In genomic region chr1:50423670-50424000, GRCh38 we compare ENCODE assay signal across 9 cellular contexts. TPM values are rescaled to one million over a fixed set of nuclear protein-coding genes. Genes with fewer than 3 reads are reported as not detected.
A peak's percentile ranks its signal among the peaks of the same experiment; 100 is the strongest.
DNase-seq lines count a peak whose midpoint lies in the region; ATAC-seq and TF ChIP-seq lines count a peak whose summit lies in the region.
"Had no signal": no experiment of that assay in that cellular context is flagged by ENCODE, and none has a peak within 500 bp of the region (broad histone marks: within the 10 kb centered on the region; RNA-seq: fewer than 3 reads in every experiment).

No MANE protein-coding gene starts in this region.

- ATAC-seq in Right ventricle myocardium inferior = no peak
- ATAC-seq in WTC11 = peak; percentile 2
- no peak for ATAC-seq in upper lobe of right lung
- no peak for ATAC-seq in body of pancreas
- ATAC-seq in HG03460 (IDR thresholded peaks at IDR 0.05; ENCODE audit: unreplicated experiment) = no peak

- TF ChIP-seq CTCF in left ventricle myocardium inferior (IDR thresholded peaks at IDR 0.05; ENCODE audit: borderline replicate concordance) (no peak), WTC11 (IDR thresholded peaks at IDR 0.05) (no peak), upper lobe of right lung (IDR thresholded peaks at IDR 0.05) (no peak), body of pancreas (IDR thresholded peaks at IDR 0.05) (no peak)

- CTCF ChIA-PET in WTC11 (lab: Charles Lee) = interaction anchor here (2.1 to 3.8 kb wide), 2 partner anchors 8 to 181 kb away, joined by 8 to 16 read pairs; no protein-coding TSS in a partner anchor

- intact Hi-C loops in left ventricle myocardium inferior (cut with micrococcal nuclease) = no loop called here
- intact Hi-C loops in Right ventricle myocardium inferior (cut with DNase I) = no loop called here
- intact Hi-C loops in upper lobe of right lung (cut with DNase I) = no loop called here
- intact Hi-C loops in body of pancreas (cut with DNase I) = no loop called here

- DNase-seq in left ventricle myocardium inferior (no peak), Right ventricle myocardium inferior (ENCODE audit: missing footprints) (no peak), WTC11 (ENCODE audit: low spot score) (no peak), iPS-NIHi11 (ENCODE audit: low spot score) (peak; percentile 71), upper lobe of right lung (no peak), body of pancreas (no peak), NCI-H748 (lab: John Stamatoyannopoulos, UW; ENCODE audit: unreplicated experiment) (no peak)

- H3K27ac ChIP-seq in left ventricle myocardium inferior (replicated peaks) (no peak overlapping the region), upper lobe of right lung (no peak overlapping the region), body of pancreas (no peak overlapping the region)
- H3K27ac ChIP-seq: pancreas had no signal

- WGBS in body of pancreas, 2 donors = 7 to 9% methylated on average over 21 to 23 of the region's 23 CpGs

- peaks cover 71% of the 10 kb centered on the region for H3K4me1 ChIP-seq in left ventricle myocardium inferior
- peaks cover 43% of the 10 kb centered on the region for H3K4me1 ChIP-seq in upper lobe of right lung
- H3K4me1 ChIP-seq in body of pancreas = peaks cover 61% of the 10 kb centered on the region

- H3K27ac Mint-ChIP-seq in WTC11 = no peak overlapping the region

- peaks cover 7% of the 10 kb centered on the region for H3K36me3 Mint-ChIP-seq in WTC11

- POLR2A ChIA-PET in WTC11 (lab: Charles Lee) = no interaction called here

- H3K27me3 ChIP-seq in left ventricle myocardium inferior (ENCODE audit: low read depth) (peaks cover 100% of the 10 kb centered on the region), upper lobe of right lung (peaks cover 98% of the 10 kb centered on the region), body of pancreas (peaks cover 2 to 73% of the 10 kb centered on the region in 2 donors)

- H3K4me3 ChIP-seq in left ventricle myocardium inferior = peak overlapping the region; percentile 56
- H3K4me3 ChIP-seq in upper lobe of right lung = peak overlapping the region; percentile 39
- no peak overlapping the region for H3K4me3 ChIP-seq in body of pancreas

- H3K4me3 Mint-ChIP-seq in WTC11 = peak overlapping the region; percentile 75

- H3K9me3 Mint-ChIP-seq in WTC11 = no peaks in the 10 kb centered on the region

- peaks cover 97% of the 10 kb centered on the region for H3K27me3 Mint-ChIP-seq in WTC11 (ENCODE audit: low read depth)

- TF ChIP-seq POLR2A in body of pancreas (IDR thresholded peaks at IDR 0.05) = no peak

- H3K9me3 ChIP-seq in left ventricle myocardium inferior (replicated peaks) = no peaks in the 10 kb centered on the region
- no peaks in the 10 kb centered on the region for H3K9me3 ChIP-seq in upper lobe of right lung
- no peaks in the 10 kb centered on the region for H3K9me3 ChIP-seq in body of pancreas
- H3K9me3 ChIP-seq: pancreas had no signal

- H3K36me3 ChIP-seq in left ventricle myocardium inferior = no peaks in the 10 kb centered on the region
- H3K36me3 ChIP-seq in upper lobe of right lung = no peaks in the 10 kb centered on the region
- H3K36me3 ChIP-seq in body of pancreas (replicated peaks in 1 of 2; ENCODE audit: insufficient read depth in 1 of 2, low read depth in 2 of 2) = no peaks in the 10 kb centered on the region
- H3K36me3 ChIP-seq: pancreas had no signal

- H3K4me1 Mint-ChIP-seq in WTC11 = peaks cover 70% of the 10 kb centered on the region

TF ChIP-seq in WTC11, 78 proteins besides CTCF, POLR2A, EP300 and RAD21 (continues in another document):
- TF ChIP-seq, protein P1, sequence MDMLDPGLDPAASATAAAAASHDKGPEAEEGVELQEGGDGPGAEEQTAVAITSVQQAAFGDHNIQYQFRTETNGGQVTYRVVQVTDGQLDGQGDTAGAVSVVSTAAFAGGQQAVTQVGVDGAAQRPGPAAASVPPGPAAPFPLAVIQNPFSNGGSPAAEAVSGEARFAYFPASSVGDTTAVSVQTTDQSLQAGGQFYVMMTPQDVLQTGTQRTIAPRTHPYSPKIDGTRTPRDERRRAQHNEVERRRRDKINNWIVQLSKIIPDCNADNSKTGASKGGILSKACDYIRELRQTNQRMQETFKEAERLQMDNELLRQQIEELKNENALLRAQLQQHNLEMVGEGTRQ (CRISPR knock-in tag; IDR thresholded peaks at IDR 0.05) = no peak
- TF ChIP-seq TP53 (CRISPR knock-in tag; IDR thresholded peaks at IDR 0.05) (no peak), MYBL2 (CRISPR knock-in tag; IDR thresholded peaks at IDR 0.05) (no peak), NFE2L1 (CRISPR knock-in tag; IDR thresholded peaks at IDR 0.05) (no peak), ARID4B (CRISPR knock-in tag; IDR thresholded peaks at IDR 0.05; ENCODE audit: borderline replicate concordance) (no peak), ZNF423 (CRISPR knock-in tag; IDR thresholded peaks at IDR 0.05) (no peak), AR (CRISPR knock-in tag; IDR thresholded peaks at IDR 0.05) (no peak)
- TF ChIP-seq, protein P2, sequence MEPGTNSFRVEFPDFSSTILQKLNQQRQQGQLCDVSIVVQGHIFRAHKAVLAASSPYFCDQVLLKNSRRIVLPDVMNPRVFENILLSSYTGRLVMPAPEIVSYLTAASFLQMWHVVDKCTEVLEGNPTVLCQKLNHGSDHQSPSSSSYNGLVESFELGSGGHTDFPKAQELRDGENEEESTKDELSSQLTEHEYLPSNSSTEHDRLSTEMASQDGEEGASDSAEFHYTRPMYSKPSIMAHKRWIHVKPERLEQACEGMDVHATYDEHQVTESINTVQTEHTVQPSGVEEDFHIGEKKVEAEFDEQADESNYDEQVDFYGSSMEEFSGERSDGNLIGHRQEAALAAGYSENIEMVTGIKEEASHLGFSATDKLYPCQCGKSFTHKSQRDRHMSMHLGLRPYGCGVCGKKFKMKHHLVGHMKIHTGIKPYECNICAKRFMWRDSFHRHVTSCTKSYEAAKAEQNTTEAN (CRISPR knock-in tag; IDR thresholded peaks at IDR 0.05) = no peak
- TF ChIP-seq, protein P3, sequence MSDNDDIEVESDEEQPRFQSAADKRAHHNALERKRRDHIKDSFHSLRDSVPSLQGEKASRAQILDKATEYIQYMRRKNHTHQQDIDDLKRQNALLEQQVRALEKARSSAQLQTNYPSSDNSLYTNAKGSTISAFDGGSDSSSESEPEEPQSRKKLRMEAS (CRISPR knock-in tag; IDR thresholded peaks at IDR 0.05) = no peak

RNA-seq across cellular contexts. Expression of gene DMRTA2, which starts 0.4 kb away (rescaled TPM):
- total RNA-seq in left ventricle myocardium inferior (not detected), Right ventricle myocardium inferior (not detected), WTC11 (2021) (not detected in 3 replicates), upper lobe of right lung (not detected), body of pancreas (not detected)
- total RNA-seq: pancreas had no signal

Comparison
In these comparisons a context has a peak if more than half of its experiments do, and no peak if none do; other contexts are left out.
1. H3K4me3 ChIP-seq: peak in left ventricle myocardium inferior (single experiment) and upper lobe of right lung (single experiment); none in body of pancreas (0 of 2).